Comparison of ENCODE assay signal across 12 cellular contexts in the genomic region with DNA sequence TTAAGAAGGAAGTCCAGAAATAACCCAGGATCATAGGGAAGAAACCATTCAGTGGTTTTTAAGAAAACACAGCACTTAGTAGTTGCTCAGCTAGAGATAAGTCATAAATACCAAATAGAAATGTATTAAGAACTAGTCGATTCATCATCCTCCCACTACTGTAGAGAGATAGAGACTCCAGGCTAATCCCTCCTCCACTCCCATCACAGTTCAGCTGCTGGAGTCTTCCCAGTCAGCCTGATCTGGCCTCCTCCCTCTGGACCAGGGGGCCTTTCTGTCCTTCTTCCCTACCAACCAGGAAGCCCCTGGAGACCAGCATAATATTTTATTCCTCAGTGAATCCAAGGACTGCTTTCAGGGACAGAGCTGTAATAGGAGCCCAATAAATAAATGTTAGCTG.
A peak's percentile ranks its signal among the peaks of the same experiment; 100 is the strongest.
DNase-seq lines count a peak whose midpoint lies in the region; TF ChIP-seq lines count a peak whose summit lies in the region.
"Had no signal": no experiment of that assay in that cellular context is flagged by ENCODE, and none has a peak within 500 bp of the region (broad histone marks: within the 10 kb centered on the region; RNA-seq: fewer than 3 reads in every experiment).

No MANE protein-coding gene starts in this region.

- no peak overlapping the region for H3K4me3 Mint-ChIP-seq in nephron
- H3K4me3 Mint-ChIP-seq: CD4-positive, alpha-beta T cell had no signal

- no peaks in the 10 kb centered on the region for H3K36me3 Mint-ChIP-seq in nephron (ENCODE audit: low read depth)

- DNase-seq in DMS 273 (lab: John Stamatoyannopoulos, UW; ENCODE audit: unreplicated experiment) (peak; percentile 43), DMS 273 treated with DMSO at 0.1 percent for 48 hours (lab: John Stamatoyannopoulos, UW) (no peak), NCI-H82 treated with DMSO at 0.1 percent for 48 hours (lab: John Stamatoyannopoulos, UW; ENCODE audit: unreplicated experiment) (peak; percentile 42), DMS79 treated with DMSO at 0.1 percent for 48 hours (lab: John Stamatoyannopoulos, UW) (no peak), foreskin melanocyte (no peak)
- DNase-seq in activated CD4-positive, alpha-beta T cell treated with anti-CD3 and anti-CD28 coated beads for 4 hours = no peak
- DNase-seq: AML-193; Caco-2; CD4-positive, alpha-beta T cell; DND-41; IMR-90 had no signal

- peaks cover 6% of the 10 kb centered on the region for H3K27me3 Mint-ChIP-seq in nephron (ENCODE audit: low read depth)

- peaks cover 14% of the 10 kb centered on the region for H3K4me1 Mint-ChIP-seq in nephron

- H3K27ac Mint-ChIP-seq in nephron = peak overlapping the region in 2 of 3 experiments; percentile 7 to 34
- H3K27ac Mint-ChIP-seq: CD4-positive, alpha-beta T cell had no signal

- H3K9me3 Mint-ChIP-seq in nephron = no peaks in the 10 kb centered on the region
- H3K9me3 Mint-ChIP-seq: CD4-positive, alpha-beta T cell had no signal

- no peak for TF ChIP-seq CTCF in nephron (IDR thresholded peaks at IDR 0.05; ENCODE audit: unreplicated experiment in 3 of 3)

Comparison
In these comparisons a context has a peak if more than half of its experiments do, and no peak if none do; other contexts are left out.
1. DNase-seq: peak in DMS 273 (single experiment) and NCI-H82 treated with DMSO at 0.1 percent for 48 hours (single experiment); none in DMS 273 treated with DMSO at 0.1 percent for 48 hours (single experiment), DMS79 treated with DMSO at 0.1 percent for 48 hours (single experiment), foreskin melanocyte (single experiment) and activated CD4-positive, alpha-beta T cell treated with anti-CD3 and anti-CD28 coated beads for 4 hours (0 of 2).